Comparison of ENCODE assay signal across 9 cellular contexts in genomic region chr1:66395202-66396061, GRCh38.
DNase-seq lines count a peak whose midpoint lies in the region; ATAC-seq lines count a peak whose summit lies in the region.
"Had no signal": no experiment of that assay in that cellular context is flagged by ENCODE, and none has a peak within 500 bp of the region (broad histone marks: within the 10 kb centered on the region; RNA-seq: fewer than 3 reads in every experiment).

No MANE protein-coding gene starts in this region.

- no peak overlapping the region for H3K4me3 Mint-ChIP-seq in effector memory CD8-positive, alpha-beta T cell

- no peak overlapping the region for H3K27ac Mint-ChIP-seq in effector memory CD8-positive, alpha-beta T cell

- H3K36me3 Mint-ChIP-seq in effector memory CD8-positive, alpha-beta T cell (ENCODE audit: insufficient read depth): no peaks in the 10 kb centered on the region

- H3K9me3 Mint-ChIP-seq in effector memory CD8-positive, alpha-beta T cell: no peaks in the 10 kb centered on the region

- no peak for DNase-seq in effector memory CD8-positive, alpha-beta T cell
- DNase-seq in sciatic nerve (ENCODE audit: low spot score): no peak
- DNase-seq in EL: no peak
- no peak for DNase-seq in midbrain (lab: John Stamatoyannopoulos, UW)
- DNase-seq in G401 (ENCODE audit: low spot score): no peak
- no peak for DNase-seq in RPMI8226
- DNase-seq: NCI-H510A had no signal

- H3K27me3 Mint-ChIP-seq in effector memory CD8-positive, alpha-beta T cell: no peaks in the 10 kb centered on the region

- in situ Hi-C loops in G401 (cut with HindIII; ENCODE audit: low sequenced_read_pairs): no loop called here

- H3K4me1 Mint-ChIP-seq in effector memory CD8-positive, alpha-beta T cell (ENCODE audit: low read depth in 2 of 2): peaks cover 2 to 7% of the 10 kb centered on the region in 2 donors

- intact Hi-C loops in sciatic nerve (cut with DNase I): no loop called here

- ATAC-seq in GM18907 (IDR thresholded peaks at IDR 0.05; ENCODE audit: unreplicated experiment) (peak; percentile 27), HG03571 (IDR thresholded peaks at IDR 0.05; ENCODE audit: unreplicated experiment) (peak; percentile 5), sciatic nerve (peak; percentile 84)
- peak; percentile 19 for ATAC-seq in effector memory CD8-positive, alpha-beta T cell (replicated peaks)

Comparison
In these comparisons a context has a peak if more than half of its experiments do, and no peak if none do; other contexts are left out.
1. ATAC-seq: peak in every context shown above with its lines; median percentile 84 in sciatic nerve; 27 in GM18907; 19 in effector memory CD8-positive, alpha-beta T cell; 5 in HG03571.